In the genomic region with DNA sequence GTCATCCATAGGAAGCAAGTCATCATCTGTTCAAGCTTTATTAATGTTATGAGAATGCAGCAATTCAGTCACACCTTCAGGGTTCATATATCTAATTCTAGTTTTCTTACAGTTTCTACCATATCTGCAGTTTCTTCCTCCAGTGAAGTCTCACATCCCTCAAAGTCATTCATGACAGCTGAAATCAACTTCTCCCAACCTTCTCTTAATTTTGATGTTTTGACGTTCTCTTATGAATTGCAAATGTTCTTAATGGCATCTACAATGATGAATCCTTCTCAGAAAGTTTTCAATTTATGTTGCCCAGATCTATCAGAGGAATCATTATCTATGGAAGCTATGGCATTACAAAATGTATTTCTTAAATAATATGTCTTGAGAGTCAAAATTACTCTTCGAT, we compare ENCODE assay signal across 29 cellular contexts.
"Had no signal": no experiment of that assay in that cellular context is flagged by ENCODE, and none has a peak within 500 bp of the region (broad histone marks: within the 10 kb centered on the region; RNA-seq: fewer than 3 reads in every experiment).

No MANE protein-coding gene starts in this region.

- H3K4me1 ChIP-seq: stomach, suprapubic skin, thyroid gland, transverse colon, upper lobe of right lung, uterus, vagina had no signal

- H3K9me3 ChIP-seq: stomach, suprapubic skin, testis, thoracic aorta, thyroid gland, tibial artery, tibial nerve, upper lobe of left lung, upper lobe of right lung, uterus, vagina had no signal

- H3K27me3 Mint-ChIP-seq: stimulated activated memory B cell treated with anti-CD40 and anti-IgM and Interleukin-4, amounts not matched to agents 10 μg/mL and 1 μg/mL and 100 μg/mL, for 72 hours; stimulated activated naive B cell treated with anti-CD40 and anti-IgM and Interleukin-4, amounts not matched to agents 10 μg/mL and 1 μg/mL and 100 μg/mL, for 72 hours; stimulated activated naive CD8-positive, alpha-beta T cell treated with anti-CD3 and anti-CD28 coated beads, Interleukin-15, amount 100 ng/mL, for 72 hours; stimulated activated naive CD8-positive, alpha-beta T cell treated with anti-CD3 and anti-CD28 coated beads, Interleukin-15, Interleukin-2, amounts not matched to agents 100 ng/mL and 50 ng/mL, for 24 hours; type B pancreatic cell had no signal

- H3K4me3 Mint-ChIP-seq: stimulated activated effector memory CD8-positive, alpha-beta T cell treated with anti-CD3 and anti-CD28 coated beads, Interleukin-12 subunit alpha, Interleukin-12 subunit beta, amount 100 ng/mL, for 72 hours; stimulated activated memory B cell treated with anti-CD40 and anti-IgM and Interleukin-4, amounts not matched to agents 10 μg/mL and 1 μg/mL and 100 μg/mL, for 72 hours; stimulated activated naive B cell treated with anti-CD40 and anti-IgM and Interleukin-4, amounts not matched to agents 10 μg/mL and 1 μg/mL and 100 μg/mL, for 72 hours; stimulated activated naive CD8-positive, alpha-beta T cell treated with anti-CD3 and anti-CD28 coated beads, Interleukin-15, amount 100 ng/mL, for 72 hours; stimulated activated naive CD8-positive, alpha-beta T cell treated with anti-CD3 and anti-CD28 coated beads, Interleukin-15, Interleukin-2, amounts not matched to agents 100 ng/mL and 50 ng/mL, for 24 hours; type B pancreatic cell had no signal

- H3K36me3 Mint-ChIP-seq: stimulated activated effector memory CD8-positive, alpha-beta T cell treated with anti-CD3 and anti-CD28 coated beads, Interleukin-12 subunit alpha, Interleukin-12 subunit beta, amount 100 ng/mL, for 72 hours; stimulated activated memory B cell treated with anti-CD40 and anti-IgM and Interleukin-4, amounts not matched to agents 10 μg/mL and 1 μg/mL and 100 μg/mL, for 72 hours; stimulated activated naive B cell treated with anti-CD40 and anti-IgM and Interleukin-4, amounts not matched to agents 10 μg/mL and 1 μg/mL and 100 μg/mL, for 72 hours; type B pancreatic cell had no signal

- H3K27me3 ChIP-seq: stomach, suprapubic skin, testis, thyroid gland, tibial artery, tibial nerve, transverse colon, upper lobe of left lung, upper lobe of right lung, uterus, vagina had no signal

- H3K27ac Mint-ChIP-seq: stimulated activated effector memory CD8-positive, alpha-beta T cell treated with anti-CD3 and anti-CD28 coated beads, Interleukin-12 subunit alpha, Interleukin-12 subunit beta, amount 100 ng/mL, for 72 hours; stimulated activated memory B cell treated with anti-CD40 and anti-IgM and Interleukin-4, amounts not matched to agents 10 μg/mL and 1 μg/mL and 100 μg/mL, for 72 hours; stimulated activated naive B cell treated with anti-CD40 and anti-IgM and Interleukin-4, amounts not matched to agents 10 μg/mL and 1 μg/mL and 100 μg/mL, for 72 hours; stimulated activated naive CD8-positive, alpha-beta T cell treated with anti-CD3 and anti-CD28 coated beads, Interleukin-15, amount 100 ng/mL, for 72 hours; stimulated activated naive CD8-positive, alpha-beta T cell treated with anti-CD3 and anti-CD28 coated beads, Interleukin-15, Interleukin-2, amounts not matched to agents 100 ng/mL and 50 ng/mL, for 24 hours; type B pancreatic cell had no signal

- FAIRE-seq: urothelium cell line had no signal

- H3K27ac ChIP-seq: stomach, suprapubic skin, testis, thoracic aorta, thyroid gland, tibial artery, tibial nerve, transverse colon, upper lobe of left lung, upper lobe of right lung, uterus, vagina had no signal

- H3K4me3 ChIP-seq: stomach, suprapubic skin, testis, thoracic aorta, thyroid gland, tibial artery, tibial nerve, transverse colon, upper lobe of left lung, upper lobe of right lung, uterus, vagina had no signal

- H3K9me3 Mint-ChIP-seq: stimulated activated effector memory CD8-positive, alpha-beta T cell treated with anti-CD3 and anti-CD28 coated beads, Interleukin-12 subunit alpha, Interleukin-12 subunit beta, amount 100 ng/mL, for 72 hours; type B pancreatic cell had no signal

- ATAC-seq: stimulated activated effector memory CD8-positive, alpha-beta T cell treated with anti-CD3 and anti-CD28 coated beads, Interleukin-12 subunit alpha, Interleukin-12 subunit beta, amount 100 ng/mL, for 72 hours; stimulated activated memory B cell treated with anti-CD40 and anti-IgM and Interleukin-4, amounts not matched to agents 10 μg/mL and 1 μg/mL and 100 μg/mL, for 72 hours; stimulated activated naive B cell treated with anti-CD40 and anti-IgM and Interleukin-4, amounts not matched to agents 10 μg/mL and 1 μg/mL and 100 μg/mL, for 72 hours; stimulated activated naive CD8-positive, alpha-beta T cell treated with anti-CD3 and anti-CD28 coated beads, Interleukin-15, amount 100 ng/mL, for 72 hours; stimulated activated naive CD8-positive, alpha-beta T cell treated with anti-CD3 and anti-CD28 coated beads, Interleukin-15, Interleukin-2, amounts not matched to agents 100 U/mL and 50 U/mL, for 24 hours; upper lobe of right lung had no signal

- DNase-seq: stimulated activated CD4-positive, alpha-beta T cell treated with anti-CD3 and anti-CD28 coated beads, Interleukin-2, amount 100 ng/mL, for 48 hours; stimulated activated CD4-positive, alpha-beta T cell treated with anti-CD3 and anti-CD28 coated beads, Interleukin-4, amount 100 ng/mL, for 1 hour; stimulated activated CD4-positive, alpha-beta T cell treated with anti-CD3 and anti-CD28 coated beads, Interleukin-4, amount 100 ng/mL, for 24 hours; stimulated activated CD4-positive, alpha-beta T cell treated with anti-CD3 and anti-CD28 coated beads, Interleukin-4, amount 100 ng/mL, for 4 hours; stimulated activated CD8-positive, alpha-beta memory T cell treated with anti-CD3 and anti-CD28 coated beads, Interleukin-4, amount 100 ng/mL, for 48 hours; stimulated activated naive B cell treated with anti-CD40 and anti-IgM and Interleukin-4, amounts not matched to agents 10 μg/mL and 1 μg/mL and 100 μg/mL, for 72 hours; stimulated activated naive CD4-positive, alpha-beta T cell; stimulated activated naive CD4-positive, alpha-beta T cell treated with Interleukin-2 at 50 U/mL for 16 hours; stimulated activated naive CD8-positive, alpha-beta T cell treated with anti-CD3 and anti-CD28 coated beads, Interleukin-15, amount 100 ng/mL, for 72 hours; stimulated activated naive CD8-positive, alpha-beta T cell treated with anti-CD3 and anti-CD28 coated beads, Interleukin-15, Interleukin-2, amounts not matched to agents 100 U/mL and 50 U/mL, for 24 hours; stomach; substantia nigra; testis; thyroid gland; tibial artery; transverse colon; trophoblast cell; upper lobe of left lung; upper lobe of right lung; uterus had no signal

- H3K36me3 ChIP-seq: stomach, suprapubic skin, thoracic aorta, thyroid gland, tibial artery, tibial nerve, transverse colon, upper lobe of left lung, upper lobe of right lung, uterus, vagina had no signal
